ENCODE assay signal across 8 cellular contexts in the genomic region with DNA sequence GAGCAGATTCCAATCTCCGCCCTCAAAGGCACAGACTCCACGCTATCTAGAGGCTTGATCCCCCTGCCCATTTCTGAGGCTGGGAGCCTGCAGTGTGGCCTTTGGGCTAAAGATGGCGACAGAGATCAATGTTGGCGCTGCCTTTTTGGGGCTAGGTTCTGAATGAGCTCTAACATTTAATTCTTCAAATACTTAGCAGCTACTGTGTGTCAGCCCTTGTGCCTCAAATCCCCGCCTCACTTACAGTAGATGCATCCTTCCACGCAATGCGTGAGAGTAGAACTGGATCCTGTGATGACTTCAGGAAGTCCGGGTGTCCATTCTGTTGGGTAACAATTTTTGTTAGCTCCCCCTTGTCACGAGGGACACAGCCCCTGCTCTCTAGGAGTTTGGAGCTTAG. TPM values are rescaled to one million over a fixed set of nuclear protein-coding genes. Genes with fewer than 3 reads are reported as not detected.
DNase-seq lines count a peak whose midpoint lies in the region; ATAC-seq and TF ChIP-seq lines count a peak whose summit lies in the region.

No MANE protein-coding gene starts in this region.

- 73% methylated on average over 9 of the region's 9 CpGs for WGBS in mammary epithelial cell (ENCODE audit: low coverage, missing lambda C conversion rate)
- 33% methylated on average over 9 of the region's 9 CpGs for WGBS in right lobe of liver (ENCODE audit: insufficient coverage, low coverage, low lambda C conversion rate, missing lambda C conversion rate)
- 36% methylated on average over 7 of the region's 9 CpGs for WGBS in suprapubic skin

- H3K4me1 ChIP-seq in mammary epithelial cell (ENCODE audit: insufficient read depth, low read length) (peaks cover 48% of the 10 kb centered on the region), right lobe of liver (peaks cover 0 to 6% (median 0%) of the 10 kb centered on the region in 4 donors), suprapubic skin (peaks cover 22% of the 10 kb centered on the region)

- intact Hi-C loops in mammary epithelial cell (cut with micrococcal nuclease) = loop anchor here (1.0 to 5.0 kb wide), 3 partner anchors 58 to 312 kb away; no protein-coding TSS in a partner anchor
- intact Hi-C loops in right lobe of liver (cut with DNase I) = loop anchor here (5.0 to 10.0 kb wide), 2 partner anchors 52 to 55 kb away; no protein-coding TSS in a partner anchor

- no peak overlapping the region for H3K27ac Mint-ChIP-seq in T-helper 2 cell treated with Interferon-gamma antibody and Interleukin-4, amounts not matched to agents 5 μg/mL and 100 μg/mL, for 36 hours

- H3K27me3 ChIP-seq in mammary epithelial cell (ENCODE audit: insufficient read depth, low read length) (no peaks in the 10 kb centered on the region), right lobe of liver (no peaks in the 10 kb centered on the region), suprapubic skin (no peaks in the 10 kb centered on the region)

- CTCF ChIA-PET in mammary epithelial cell (lab: Charles Lee; ENCODE audit: low non-redundant PET) = interaction anchor here (0.6 to 1.5 kb wide), 5 partner anchors 41 to 119 kb away, joined by 4 to 14 read pairs (median 5); no protein-coding TSS in a partner anchor

- no peak overlapping the region for H3K4me2 ChIP-seq in mammary epithelial cell (ENCODE audit: insufficient read depth, low read depth, low read length)

- H2AFZ ChIP-seq in mammary epithelial cell (ENCODE audit: low read depth, low read length) = no peak overlapping the region

- no peaks in the 10 kb centered on the region for H3K36me3 Mint-ChIP-seq in T-helper 2 cell treated with Interferon-gamma antibody and Interleukin-4, amounts not matched to agents 5 μg/mL and 100 μg/mL, for 36 hours (ENCODE audit: low read depth)

- peak; percentile 92 to 94 for TF ChIP-seq CTCF in mammary epithelial cell (conservative IDR thresholded peaks at IDR 0.05 in 1 of 2, IDR thresholded peaks at IDR 0.05 in 1 of 2; ENCODE audit: extremely low read depth in 1 of 2, insufficient read depth in 1 of 2, low read depth in 1 of 2, low read length in 2 of 2)
- peak; percentile 66 to 78 (median 74) for TF ChIP-seq CTCF in right lobe of liver (IDR thresholded peaks at IDR 0.05)
- peak; percentile 41 to 62 for TF ChIP-seq CTCF in suprapubic skin (IDR thresholded peaks at IDR 0.05)

- dilution Hi-C loops in mammary epithelial cell (cut with HindIII; ENCODE audit: low sequenced_read_pairs) = no loop called here

- DNase-seq in EH (ENCODE audit: low read depth) (peak; percentile 36), HT-29 (ENCODE audit: low spot score) (peak; percentile 72), mammary epithelial cell (peak; percentile 47), right lobe of liver (peak in 2 of 3 donors; percentile 40 to 55), suprapubic skin (ENCODE audit: low spot score in 2 of 2) (no peak), NCI-H146 treated with DMSO at 0.1 percent for 48 hours (lab: John Stamatoyannopoulos, UW; ENCODE audit: unreplicated experiment) (no peak), NCI-H510A treated with DMSO at 0.1 percent for 48 hours (lab: John Stamatoyannopoulos, UW) (no peak)
- peak; percentile 30 for DNase-seq in T-helper 2 cell treated with Interferon-gamma antibody and Interleukin-4, amounts not matched to agents 5 μg/mL and 100 μg/mL, for 36 hours (ENCODE audit: low spot score)

- no peak for TF ChIP-seq POLR2A in right lobe of liver (IDR thresholded peaks at IDR 0.05)
- no peak for TF ChIP-seq POLR2A in suprapubic skin (IDR thresholded peaks at IDR 0.05)

- H3K36me3 ChIP-seq in mammary epithelial cell (ENCODE audit: insufficient read depth, low read length) = no peaks in the 10 kb centered on the region
- H3K36me3 ChIP-seq in right lobe of liver = no peaks in the 10 kb centered on the region
- H3K36me3 ChIP-seq in suprapubic skin = no peaks in the 10 kb centered on the region

- no peak for TF ChIP-seq EP300 in suprapubic skin (IDR thresholded peaks at IDR 0.05)

- in situ Hi-C loops in mammary epithelial cell (cut with MboI; ENCODE audit: low sequenced_read_pairs in 2 of 2) = loop anchor here in 1 of 2 donors (5.0 to 10.0 kb wide), 2 partner anchors 55 to 117 kb away; no protein-coding TSS in a partner anchor

- no peaks in the 10 kb centered on the region for H4K20me1 ChIP-seq in mammary epithelial cell (ENCODE audit: insufficient read depth, low read length)

- H3K4me3 ChIP-seq in mammary epithelial cell (replicated peaks in 1 of 3; ENCODE audit: insufficient read depth in 1 of 3, low read depth in 2 of 3, low read length in 3 of 3) (no peak overlapping the region), right lobe of liver (no peak overlapping the region), suprapubic skin (no peak overlapping the region)

- no peak overlapping the region for H3K9ac ChIP-seq in mammary epithelial cell (ENCODE audit: insufficient read depth, low read length)

- no peaks in the 10 kb centered on the region for H3K9me3 Mint-ChIP-seq in T-helper 2 cell treated with Interferon-gamma antibody and Interleukin-4, amounts not matched to agents 5 μg/mL and 100 μg/mL, for 36 hours

- no TSS peak for BruUV-seq in mammary epithelial cell (replicated peaks; lab: Mats Ljungman, UMichigan)

- H3K79me2 ChIP-seq in mammary epithelial cell (ENCODE audit: insufficient read depth, low read length) = no peaks in the 10 kb centered on the region

- peak; percentile 51 to 81 (median 74) for ATAC-seq in right lobe of liver

- H3K27ac ChIP-seq in mammary epithelial cell (ENCODE audit: insufficient read depth, low read depth, low read length) (no peak overlapping the region), right lobe of liver (no peak overlapping the region), suprapubic skin (no peak overlapping the region)

- H3K9me3 ChIP-seq in mammary epithelial cell (replicated peaks; ENCODE audit: insufficient read depth, low read length) (no peaks in the 10 kb centered on the region), right lobe of liver (no peaks in the 10 kb centered on the region), suprapubic skin (no peaks in the 10 kb centered on the region)

- peaks cover 4% of the 10 kb centered on the region for H3K4me1 Mint-ChIP-seq in T-helper 2 cell treated with Interferon-gamma antibody and Interleukin-4, amounts not matched to agents 5 μg/mL and 100 μg/mL, for 36 hours (ENCODE audit: low read depth)

- no peak overlapping the region for H3K4me3 Mint-ChIP-seq in T-helper 2 cell treated with Interferon-gamma antibody and Interleukin-4, amounts not matched to agents 5 μg/mL and 100 μg/mL, for 36 hours

- H3K27me3 Mint-ChIP-seq in T-helper 2 cell treated with Interferon-gamma antibody and Interleukin-4, amounts not matched to agents 5 μg/mL and 100 μg/mL, for 36 hours (ENCODE audit: low read depth) = peaks cover 10% of the 10 kb centered on the region

RNA-seq across cellular contexts. Expression of a gene that starts 12.4 kb away (rescaled TPM):
- 0.42 TPM in 1 of 2 replicates, not detected in the other for total RNA-seq in HT-29 (2014; rRNA removed; shearing (Covaris generic))
- not detected for total RNA-seq in mammary epithelial cell
- 0.09 TPM for polyA plus RNA-seq in mammary epithelial cell
- polyA minus RNA-seq in mammary epithelial cell = not detected
- total RNA-seq in right lobe of liver = not detected
- 10 to 100 TPM in 3 of 4 donors, under 1 TPM in 1; 0.80 to 23.2 (median 18.3) TPM for total RNA-seq in suprapubic skin

RNA-seq across cellular contexts. Expression of a gene that starts 21.1 kb away (rescaled TPM):
- total RNA-seq in HT-29 (2014; rRNA removed; shearing (Covaris generic)) = 0.44 and 1.4 TPM in 2 replicates
- total RNA-seq in mammary epithelial cell (1 to 10 TPM in 1 of 2 donors, under 1 TPM in 1; 0.67 to 1.3 TPM), right lobe of liver (not detected), suprapubic skin (10 to 100 TPM in 3 of 4 donors, 1 to 10 TPM in 1; 7.7 to 73.9 (median 37.1) TPM)
- 0.46 TPM for polyA plus RNA-seq in mammary epithelial cell
- not detected for polyA minus RNA-seq in mammary epithelial cell

RNA-seq across cellular contexts. Expression of a gene that starts 27.5 kb away (rescaled TPM):
- total RNA-seq in HT-29 (2014; rRNA removed; shearing (Covaris generic)) = not detected in 2 replicates
- total RNA-seq in mammary epithelial cell (not detected), right lobe of liver (not detected), suprapubic skin (1 to 10 TPM; 1.5 to 7.9 (median 4.0) TPM)
- 0.07 TPM for polyA plus RNA-seq in mammary epithelial cell
- not detected for polyA minus RNA-seq in mammary epithelial cell

RNA-seq across cellular contexts. Expression of a gene that starts 47.3 kb away (rescaled TPM):
- 12.0 and 13.3 TPM in 2 replicates for total RNA-seq in HT-29 (2014; rRNA removed; shearing (Covaris generic))
- total RNA-seq in mammary epithelial cell = 10 to 100 TPM in 1 of 2 donors, 1 to 10 TPM in 1; 1.0 to 18.0 TPM
- 38.0 TPM for polyA plus RNA-seq in mammary epithelial cell
- 21.7 TPM for polyA minus RNA-seq in mammary epithelial cell
- total RNA-seq in right lobe of liver = 10 to 100 TPM; 14.5 to 98.1 (median 43.9) TPM
- total RNA-seq in suprapubic skin = 100 to 1,000 TPM; 129 to 147 (median 135) TPM

Comparison
In these comparisons a context has a peak if more than half of its experiments do, and no peak if none do; other contexts are left out.
1. DNase-seq: peak in EH (single experiment), HT-29 (single experiment), T-helper 2 cell treated with Interferon-gamma antibody and Interleukin-4, amounts not matched to agents 5 μg/mL and 100 μg/mL, for 36 hours (single experiment), mammary epithelial cell (single experiment) and right lobe of liver (2 of 3); none in suprapubic skin (0 of 2), NCI-H146 treated with DMSO at 0.1 percent for 48 hours (single experiment) and NCI-H510A treated with DMSO at 0.1 percent for 48 hours (single experiment).
2. Peak in every context shown above with its lines, with median percentiles within 50 percentile points of each other: CTCF ChIP-seq.